Comparison of ENCODE assay signal across 15 cellular contexts in the genomic region with DNA sequence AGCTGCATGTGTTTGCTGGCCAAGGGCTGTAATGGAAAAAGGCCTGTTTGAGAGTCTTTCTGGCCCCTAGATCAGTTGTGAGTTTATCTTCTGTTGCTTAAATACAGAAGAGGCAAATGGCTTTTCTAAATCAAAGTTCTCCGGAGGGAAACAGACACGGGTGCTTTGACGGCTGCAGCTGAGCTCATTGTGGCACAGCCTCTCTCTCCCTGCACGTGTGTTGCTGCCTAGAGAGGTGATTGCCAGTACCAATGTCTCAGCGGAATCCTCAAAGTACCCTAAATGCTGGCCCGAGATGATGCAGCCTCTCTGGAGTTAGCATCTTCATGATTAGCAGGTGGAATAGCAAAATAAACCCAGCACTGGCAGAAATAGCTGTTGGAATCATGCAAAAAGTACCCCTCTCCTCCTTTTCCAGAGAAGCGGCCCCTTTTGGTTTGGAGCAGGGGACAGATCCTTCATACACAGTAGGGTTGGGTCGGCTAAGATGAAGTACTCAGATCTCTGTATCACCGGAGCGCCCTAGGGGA.
DNase-seq lines count a peak whose midpoint lies in the region; ATAC-seq and TF ChIP-seq lines count a peak whose summit lies in the region.
"Had no signal": no experiment of that assay in that cellular context is flagged by ENCODE, and none has a peak within 500 bp of the region (broad histone marks: within the 10 kb centered on the region; RNA-seq: fewer than 3 reads in every experiment).

No MANE protein-coding gene starts in this region.

- DNase-seq in LNCaP clone FGC (ENCODE audit: low read depth): no peak
- no peak for DNase-seq in colonic mucosa
- DNase-seq in stomach: no peak
- DNase-seq in 8988T: no peak
- no peak for DNase-seq in T-helper 2 cell treated with Interferon-gamma antibody and Interleukin-4, amounts not matched to agents 5 μg/mL and 100 μg/mL, for 36 hours (ENCODE audit: low spot score)
- DNase-seq in activated gamma-delta T cell (lab: John Stamatoyannopoulos, UW): no peak
- DNase-seq: activated CD4-positive, alpha-beta T cell treated with anti-CD3 and anti-CD28 coated beads, Interleukin-2, amount 50 U/mL, for 4 hours; activated naive CD4-positive, alpha-beta T cell treated with anti-CD3 and anti-CD28 coated beads, Interleukin-2, amount 10 ng/mL, durations not matched to agents 7 days and 5 days; HCEC 1CT; naive B cell; stimulated activated CD4-positive, alpha-beta T cell treated with anti-CD3 and anti-CD28 coated beads, Interleukin-4, amount 100 ng/mL, for 4 hours had no signal

- H3K36me3 Mint-ChIP-seq in T-helper 2 cell treated with Interferon-gamma antibody and Interleukin-4, amounts not matched to agents 5 μg/mL and 100 μg/mL, for 36 hours (ENCODE audit: low read depth): no peaks in the 10 kb centered on the region
- H3K36me3 Mint-ChIP-seq: activated naive CD4-positive, alpha-beta T cell treated with anti-CD3 and anti-CD28 coated beads, Interleukin-2, amount 10 ng/mL, durations not matched to agents 7 days and 5 days; naive B cell had no signal

- H3K27me3 Mint-ChIP-seq in T-helper 2 cell treated with Interferon-gamma antibody and Interleukin-4, amounts not matched to agents 5 μg/mL and 100 μg/mL, for 36 hours (ENCODE audit: low read depth): peaks cover 32% of the 10 kb centered on the region

- H3K4me1 Mint-ChIP-seq in T-helper 2 cell treated with Interferon-gamma antibody and Interleukin-4, amounts not matched to agents 5 μg/mL and 100 μg/mL, for 36 hours (ENCODE audit: low read depth): no peaks in the 10 kb centered on the region
- H3K4me1 Mint-ChIP-seq: activated naive CD4-positive, alpha-beta T cell treated with anti-CD3 and anti-CD28 coated beads, Interleukin-2, amount 10 ng/mL, durations not matched to agents 7 days and 5 days had no signal

- H3K27ac ChIP-seq in colonic mucosa (no peak overlapping the region), mesodermal cell (ENCODE audit: low read depth, low read length, severe bottlenecking) (no peak overlapping the region), stomach (no peak overlapping the region)
- H3K27ac ChIP-seq: SK-N-MC had no signal

- peak overlapping the region in 1 of 2 donors; percentile 52 for H3K9ac ChIP-seq in colonic mucosa (ENCODE audit: low read depth in 2 of 2, low read length in 2 of 2)

- no peaks in the 10 kb centered on the region for H3K36me3 ChIP-seq in colonic mucosa
- H3K36me3 ChIP-seq in mesodermal cell (ENCODE audit: control insufficient read depth, insufficient read depth, low read length): no peaks in the 10 kb centered on the region
- H3K36me3 ChIP-seq in stomach: no peaks in the 10 kb centered on the region

- WGBS in mesodermal cell (ENCODE audit: insufficient coverage in 2 of 2), 2 experiments: 8 to 16% methylated on average over 6 to 9 of the region's 10 CpGs
- WGBS in stomach, 5 donors: 8 to 16% (median 15%) methylated on average over 6 to 10 of the region's 10 CpGs

- H3K27me3 ChIP-seq in colonic mucosa (no peaks in the 10 kb centered on the region), stomach (peaks cover 0 to 92% (median 47%) of the 10 kb centered on the region in 3 donors)

- no peak overlapping the region for H3K27ac Mint-ChIP-seq in T-helper 2 cell treated with Interferon-gamma antibody and Interleukin-4, amounts not matched to agents 5 μg/mL and 100 μg/mL, for 36 hours
- H3K27ac Mint-ChIP-seq: activated naive CD4-positive, alpha-beta T cell treated with anti-CD3 and anti-CD28 coated beads, Interleukin-2, amount 10 ng/mL, durations not matched to agents 7 days and 5 days; stimulated activated naive CD8-positive, alpha-beta T cell treated with anti-CD3 and anti-CD28 coated beads, Interleukin-15, Interleukin-2, amounts not matched to agents 100 ng/mL and 50 ng/mL, for 24 hours had no signal

- no peak for TF ChIP-seq POLR2A in stomach (IDR thresholded peaks at IDR 0.05)

- intact Hi-C loops in colonic mucosa (cut with DNase I) (no loop called here), stomach (cut with DNase I; ENCODE audit: low total_unique reads) (no loop called here)

- H3K9me3 ChIP-seq in colonic mucosa (no peaks in the 10 kb centered on the region), mesodermal cell (ENCODE audit: control insufficient read depth, low read length) (no peaks in the 10 kb centered on the region), stomach (peaks cover 0 to 11% (median 4%) of the 10 kb centered on the region in 4 donors)

- ATAC-seq in HG03354 (IDR thresholded peaks at IDR 0.05; ENCODE audit: poor library complexity, severe bottlenecking, unreplicated experiment): no peak

- TF ChIP-seq EP300 in stomach (IDR thresholded peaks at IDR 0.05): no peak

- H3K4me3 ChIP-seq in LNCaP clone FGC (ENCODE audit: low read depth, low read length) (peak overlapping the region; percentile 49), colonic mucosa (peak overlapping the region; percentile 48), mesodermal cell (ENCODE audit: extremely low read depth, insufficient read depth, low read length, poor library complexity, severe bottlenecking) (peak overlapping the region; percentile 31), stomach (peak overlapping the region in 3 of 4 donors; percentile 39 to 43 (median 41))

- H3K4me1 ChIP-seq in colonic mucosa (no peaks in the 10 kb centered on the region), mesodermal cell (ENCODE audit: control insufficient read depth, insufficient read depth, low read length, poor library complexity, severe bottlenecking) (no peaks in the 10 kb centered on the region), stomach (peaks cover 0 to 21% (median 10%) of the 10 kb centered on the region in 4 donors)

- H3K9me3 Mint-ChIP-seq in T-helper 2 cell treated with Interferon-gamma antibody and Interleukin-4, amounts not matched to agents 5 μg/mL and 100 μg/mL, for 36 hours: no peaks in the 10 kb centered on the region
- H3K9me3 Mint-ChIP-seq: activated naive CD4-positive, alpha-beta T cell treated with anti-CD3 and anti-CD28 coated beads, Interleukin-2, amount 10 ng/mL, durations not matched to agents 7 days and 5 days had no signal

- no peak overlapping the region for H3K4me3 Mint-ChIP-seq in T-helper 2 cell treated with Interferon-gamma antibody and Interleukin-4, amounts not matched to agents 5 μg/mL and 100 μg/mL, for 36 hours
- H3K4me3 Mint-ChIP-seq: activated naive CD4-positive, alpha-beta T cell treated with anti-CD3 and anti-CD28 coated beads, Interleukin-2, amount 10 ng/mL, durations not matched to agents 7 days and 5 days; stimulated activated naive CD8-positive, alpha-beta T cell treated with anti-CD3 and anti-CD28 coated beads, Interleukin-15, Interleukin-2, amounts not matched to agents 100 ng/mL and 50 ng/mL, for 24 hours had no signal

- TF ChIP-seq CTCF in LNCaP clone FGC (IDR thresholded peaks at IDR 0.05; ENCODE audit: control insufficient read depth, extremely low read depth, insufficient read depth) (no peak), colonic mucosa (IDR thresholded peaks at IDR 0.05) (no peak), stomach (IDR thresholded peaks at IDR 0.05) (no peak)
